In the genomic region with DNA sequence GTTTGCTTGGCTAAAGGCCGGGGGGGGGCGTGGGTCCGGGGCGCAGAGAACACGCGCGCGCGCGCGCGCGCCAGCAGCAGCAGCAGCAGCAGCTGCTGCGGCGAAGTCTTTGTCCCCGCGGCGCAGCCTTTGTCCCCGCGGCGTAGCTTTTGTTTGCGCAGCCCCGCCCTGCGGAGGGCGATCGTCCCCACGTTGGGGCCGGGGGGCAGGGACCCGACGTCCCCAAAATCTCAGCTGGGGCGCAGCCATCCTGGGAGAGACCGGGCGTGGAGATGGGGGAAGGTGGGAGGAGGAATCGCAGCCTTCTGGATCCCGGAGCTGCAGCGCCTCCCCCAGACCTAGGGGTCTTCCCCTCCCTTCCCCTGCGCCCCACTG, we compare ENCODE assay signal across 8 cellular contexts.
DNase-seq lines count a peak whose midpoint lies in the region; ATAC-seq lines count a peak whose summit lies in the region.

No MANE protein-coding gene starts in this region.

- no peaks in the 10 kb centered on the region for H3K4me1 Mint-ChIP-seq in activated naive CD4-positive, alpha-beta T cell treated with anti-CD3 and anti-CD28 coated beads for 36 hours (ENCODE audit: low read depth)

- no peaks in the 10 kb centered on the region for H3K9me3 ChIP-seq in right cardiac atrium (ENCODE audit: control insufficient read depth, low read length)

- no peaks in the 10 kb centered on the region for H3K27me3 ChIP-seq in right cardiac atrium (ENCODE audit: control insufficient read depth, insufficient read depth)

- H3K27ac ChIP-seq in right cardiac atrium (ENCODE audit: low read length), result no peak overlapping the region

- WGBS in right cardiac atrium, result 2% methylated on average over 37 of the region's 37 CpGs

- H3K36me3 Mint-ChIP-seq in activated naive CD4-positive, alpha-beta T cell treated with anti-CD3 and anti-CD28 coated beads for 36 hours (ENCODE audit: low read depth), result no peaks in the 10 kb centered on the region

- ATAC-seq in right cardiac atrium (no peak), GM18873 (IDR thresholded peaks at IDR 0.05; ENCODE audit: low FRiP score, unreplicated experiment) (no peak)

- no peaks in the 10 kb centered on the region for H3K9me3 Mint-ChIP-seq in activated naive CD4-positive, alpha-beta T cell treated with anti-CD3 and anti-CD28 coated beads for 36 hours

- no peaks in the 10 kb centered on the region for H3K4me1 ChIP-seq in right cardiac atrium (ENCODE audit: control insufficient read depth, insufficient read depth, low read length)

- no peak for DNase-seq in activated naive CD4-positive, alpha-beta T cell treated with anti-CD3 and anti-CD28 coated beads for 36 hours
- DNase-seq in activated naive CD4-positive, alpha-beta T cell (lab: John Stamatoyannopoulos, UW), result no peak
- DNase-seq in activated naive CD4-positive, alpha-beta T cell treated with anti-CD3 and anti-CD28 coated beads, Interleukin-2, amount 50 U/mL, for 16 hours, result peak; percentile 40
- DNase-seq in right cardiac atrium (peak in 2 of 3 donors; percentile 46 to 61), retina (peak; percentile 95), SK-N-DZ (ENCODE audit: low spot score) (no peak), HT-29 (ENCODE audit: low spot score) (no peak)

- peak overlapping the region; percentile 58 for H3K4me3 ChIP-seq in right cardiac atrium (ENCODE audit: low read length)

- intact Hi-C loops in activated naive CD4-positive, alpha-beta T cell treated with anti-CD3 and anti-CD28 coated beads for 36 hours (cut with micrococcal nuclease), result no loop called here
- intact Hi-C loops in right cardiac atrium (cut with DNase I), result no loop called here

- CTCF ChIA-PET in activated naive CD4-positive, alpha-beta T cell treated with anti-CD3 and anti-CD28 coated beads for 36 hours (lab: Charles Lee), result interaction anchor here (7.1 to 7.8 kb wide), 2 partner anchors 13 to 72 kb away, joined by 42 to 62 read pairs; no protein-coding TSS in a partner anchor

- H3K4me3 Mint-ChIP-seq in activated naive CD4-positive, alpha-beta T cell treated with anti-CD3 and anti-CD28 coated beads for 36 hours, result peak overlapping the region; percentile 65

- H3K27me3 Mint-ChIP-seq in activated naive CD4-positive, alpha-beta T cell treated with anti-CD3 and anti-CD28 coated beads for 36 hours (ENCODE audit: low read depth), result no peaks in the 10 kb centered on the region

- H3K27ac Mint-ChIP-seq in activated naive CD4-positive, alpha-beta T cell treated with anti-CD3 and anti-CD28 coated beads for 36 hours, result no peak overlapping the region

Comparison
In these comparisons a context has a peak if more than half of its experiments do, and no peak if none do; other contexts are left out.
1. DNase-seq: peak in activated naive CD4-positive, alpha-beta T cell treated with anti-CD3 and anti-CD28 coated beads, Interleukin-2, amount 50 U/mL, for 16 hours (single experiment), right cardiac atrium (2 of 3) and retina (single experiment); none in activated naive CD4-positive, alpha-beta T cell treated with anti-CD3 and anti-CD28 coated beads for 36 hours (single experiment), activated naive CD4-positive, alpha-beta T cell (0 of 4), SK-N-DZ (single experiment) and HT-29 (single experiment).